Comparison of ENCODE assay signal across 8 cellular contexts in genomic region chr5:74865799-74866652, GRCh38. TPM values are rescaled to one million over a fixed set of nuclear protein-coding genes. Genes with fewer than 3 reads are reported as not detected.
DNase-seq lines count a peak whose midpoint lies in the region; TF ChIP-seq lines count a peak whose summit lies in the region.

TSS of gene FAM169A (minus strand) at chr5:74866387. CDS start at chr5:74841676, 24,711 bp downstream.

- H3K36me3 Mint-ChIP-seq in brain = no peaks in the 10 kb centered on the region

- no peak for TF ChIP-seq CTCF in HL-60 (IDR thresholded peaks at IDR 0.05; ENCODE audit: insufficient read depth, low read length)
- TF ChIP-seq CTCF in brain (conservative IDR thresholded peaks at IDR 0.05) = no peak

- H3K4me3 ChIP-seq in HL-60 (replicated peaks; ENCODE audit: insufficient read depth, low read length) = peak within 1 kb of the TSS; percentile 31

- peaks cover 4% of the 10 kb centered on the region for H3K27me3 ChIP-seq in HL-60 (ENCODE audit: insufficient read depth, poor library complexity, severe bottlenecking)

- no peaks in the 10 kb centered on the region for H3K9me3 Mint-ChIP-seq in brain

- H3K27ac Mint-ChIP-seq in brain = peak within 1 kb of the TSS; percentile 93 to 99 (median 95)

- H3K27me3 Mint-ChIP-seq in brain = peaks cover 4% of the 10 kb centered on the region

- H3K27ac ChIP-seq in HL-60 (replicated peaks) = no peak within 1 kb of the TSS

- peak; percentile 15 to 54 for DNase-seq in NCI-H446 (lab: John Stamatoyannopoulos, UW)
- DNase-seq in NCI-H446 treated with DMSO at 0.1 percent for 48 hours (lab: John Stamatoyannopoulos, UW) = no peak
- DNase-seq in HL-60 (ENCODE audit: low read depth in 1 of 2, low spot score in 1 of 2) = no peak
- DNase-seq in T1000 (lab: John Stamatoyannopoulos, UW) = peak; percentile 7
- peak; percentile 16 for DNase-seq in iris pigment epithelial cell (ENCODE audit: low read depth)
- DNase-seq in stimulated activated CD4-positive, alpha-beta T cell treated with anti-CD3 and anti-CD28 coated beads, Interleukin-12 subunit alpha, Interleukin-12 subunit beta, amount 100 ng/mL, for 4 hours = peak; percentile 53
- no peak for DNase-seq in posterior vena cava (ENCODE audit: low spot score)

- H3K4me1 Mint-ChIP-seq in brain = peaks cover 46% of the 10 kb centered on the region

- intact Hi-C loops in posterior vena cava (cut with DNase I) = no loop called here

- H3K4me3 Mint-ChIP-seq in brain = peak within 1 kb of the TSS; percentile 91 to 100 (median 97)

RNA-seq across cellular contexts. Expression of gene FAM169A, which starts in this region (rescaled TPM):
- polyA plus RNA-seq in brain (ENCODE audit: insufficient read depth, low read depth, low replicate concordance) = 2.8 TPM
- total RNA-seq in posterior vena cava = under 1 TPM; 0.43 to 0.65 TPM

Comparison
In these comparisons a context has a peak if more than half of its experiments do, and no peak if none do; other contexts are left out.
1. DNase-seq: peak in NCI-H446 (2 of 2), T1000 (single experiment), iris pigment epithelial cell (single experiment) and stimulated activated CD4-positive, alpha-beta T cell treated with anti-CD3 and anti-CD28 coated beads, Interleukin-12 subunit alpha, Interleukin-12 subunit beta, amount 100 ng/mL, for 4 hours (single experiment); none in NCI-H446 treated with DMSO at 0.1 percent for 48 hours (single experiment), HL-60 (0 of 2) and posterior vena cava (single experiment).